ENCODE assay signal across 1 cellular context in genomic region chr7:143975617-143976016, GRCh38.
TF ChIP-seq lines count a peak whose summit lies in the region.

No MANE protein-coding gene starts in this region.

TF ChIP-seq in A549, 52 proteins besides CTCF, POLR2A, EP300 and RAD21 (continued from another document):
- TF ChIP-seq BCL3 (IDR thresholded peaks at IDR 0.05) = no peak
